ENCODE assay signal across 22 cellular contexts in genomic region chr4:11183358-11183745, GRCh38.
"Had no signal": no experiment of that assay in that cellular context is flagged by ENCODE, and none has a peak within 500 bp of the region (broad histone marks: within the 10 kb centered on the region; RNA-seq: fewer than 3 reads in every experiment).

No MANE protein-coding gene starts in this region.

- H3K9ac ChIP-seq: parathyroid adenoma had no signal

- H3K4me3 ChIP-seq: colonic mucosa, esophagus muscularis mucosa, left lung, mucosa of descending colon, right atrium auricular region, stomach, testis, tibial artery had no signal

- H3K36me3 ChIP-seq: colonic mucosa, esophagus muscularis mucosa, left lung, neutrophil, right atrium auricular region, stomach, tibial artery had no signal

- H3K27ac ChIP-seq: colonic mucosa, esophagus muscularis mucosa, left lung, neutrophil, parathyroid adenoma, right atrium auricular region, stomach, testis, tibial artery had no signal

- ATAC-seq: left lung; mucosa of descending colon; natural killer cell treated with Interleukin-12 subunit alpha and Interleukin-12 subunit beta and Interleukin-15 and Interleukin-18, amount 100 ng/mL, for 72 hours; sciatic nerve had no signal

- H3K9me3 ChIP-seq: colonic mucosa, esophagus muscularis mucosa, left lung, mucosa of descending colon, neutrophil, right atrium auricular region, stomach, testis, tibial artery had no signal

- DNase-seq: colonic mucosa; effector CD8-positive, alpha-beta T cell; endodermal cell; foreskin melanocyte; left cardiac atrium; left lung; mesenchymal stem cell; mucosa of descending colon; naive B cell; stimulated activated CD4-positive, alpha-beta T cell treated with anti-CD3 and anti-CD28 coated beads, Interleukin-2, amount 100 ng/mL, for 24 hours; stimulated activated CD4-positive, alpha-beta T cell treated with anti-CD3 and anti-CD28 coated beads, Interleukin-4, amount 100 ng/mL, for 24 hours; stimulated activated naive CD4-positive, alpha-beta T cell treated with Interleukin-2 at 50 U/mL for 16 hours; stomach; substantia nigra; testis; tibial artery had no signal

- H3K4me1 ChIP-seq: colonic mucosa, left lung, parathyroid adenoma, right atrium auricular region, stomach, tibial artery had no signal

- H3K27me3 ChIP-seq: colonic mucosa, left lung, neutrophil, right atrium auricular region, stomach, testis, tibial artery had no signal
